ENCODE assay signal across 7 cellular contexts in the genomic region with DNA sequence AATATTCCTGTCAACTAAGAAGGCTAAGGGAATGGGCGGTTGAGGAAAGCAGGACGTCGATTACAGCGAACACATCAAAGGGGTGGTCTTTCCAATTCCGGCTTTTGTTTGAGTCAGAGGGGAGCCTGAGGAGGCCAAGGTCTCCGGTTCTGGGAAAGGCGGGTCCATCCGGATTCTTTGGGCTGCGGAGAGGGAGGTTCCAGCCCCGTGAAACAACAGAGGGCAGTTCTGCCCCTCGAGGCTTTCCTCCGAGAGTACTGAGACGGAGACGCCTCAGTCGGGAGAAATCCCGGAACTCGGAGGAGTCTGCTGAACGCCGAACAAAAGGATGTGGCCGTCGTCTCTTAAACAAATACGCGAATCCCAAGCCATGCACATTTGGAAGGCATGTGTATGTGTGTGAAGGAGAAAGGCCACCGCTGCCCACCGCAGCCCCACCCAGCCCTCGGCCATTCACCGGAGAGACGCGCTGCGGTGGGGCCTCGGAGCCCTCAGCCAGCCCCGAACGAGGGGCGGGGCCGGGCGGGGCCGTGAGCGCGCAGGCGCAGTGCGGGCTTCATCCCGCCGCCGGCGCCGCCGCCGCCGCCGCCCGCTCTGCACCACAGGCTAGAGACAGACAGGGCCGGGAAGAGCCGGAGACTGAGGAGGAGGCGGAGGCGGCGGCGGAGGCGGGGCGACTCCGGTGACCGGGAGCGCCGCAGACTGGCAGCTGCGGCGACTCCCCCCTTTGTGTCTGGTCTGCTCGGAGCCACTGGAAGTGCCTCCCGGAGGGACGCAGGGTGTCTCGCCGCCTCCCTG.
DNase-seq lines count a peak whose midpoint lies in the region; ATAC-seq, FAIRE-seq and TF ChIP-seq lines count a peak whose summit lies in the region.

A gene (plus strand): TSS at position 717 of the 798 bp plus-strand sequence. CDS start 1,148 bp downstream, outside the sequence.

- DNase-seq in GM18507 (ENCODE audit: extremely low spot score, insufficient read length, low read depth) (peak; percentile 62), NCI-H1930 (lab: John Stamatoyannopoulos, UW) (peak; percentile 83 to 87), T1000 (lab: John Stamatoyannopoulos, UW) (peak; percentile 88), astrocyte of the spinal cord (ENCODE audit: low read depth, low spot score) (peak; percentile 93), hypothalamus (lab: John Stamatoyannopoulos, UW) (peak; percentile 52 to 93 (median 79)), retinal pigment epithelial cell (ENCODE audit: low read depth) (no peak)

- H3K4me3 ChIP-seq in astrocyte of the spinal cord (ENCODE audit: low read depth, low read length) (peak within 1 kb of the TSS; percentile 92), retinal pigment epithelial cell (ENCODE audit: low read length) (peak within 1 kb of the TSS; percentile 97)

- ATAC-seq in HG02970 (IDR thresholded peaks at IDR 0.05; ENCODE audit: low FRiP score, unreplicated experiment): peak; percentile 72

- TF ChIP-seq CTCF in astrocyte of the spinal cord (IDR thresholded peaks at IDR 0.05; ENCODE audit: low read depth, low read length) (no peak), retinal pigment epithelial cell (conservative IDR thresholded peaks at IDR 0.05; ENCODE audit: low read depth, low read length) (no peak)

- FAIRE-seq in GM18507 (lab: Jason Lieb, UNC): peak; percentile 75

- in situ Hi-C loops in astrocyte of the spinal cord (cut with HindIII; ENCODE audit: low sequenced_read_pairs): no loop called here
